Comparison of ENCODE assay signal across 8 cellular contexts in genomic region chr6:25788305-25788922, GRCh38. TPM values are rescaled to one million over a fixed set of nuclear protein-coding genes. Genes with fewer than 3 reads are reported as not detected.
DNase-seq lines count a peak whose midpoint lies in the region; ATAC-seq and TF ChIP-seq lines count a peak whose summit lies in the region.

No MANE protein-coding gene starts in this region.

- no peaks in the 10 kb centered on the region for H3K27me3 ChIP-seq in Karpas-422 (ENCODE audit: low read length)

- DNase-seq in NCI-H2081 (lab: John Stamatoyannopoulos, UW) (peak; percentile 4 to 35), NCI-H2081 treated with DMSO at 0.1 percent for 48 hours (lab: John Stamatoyannopoulos, UW) (no peak), Karpas-422 (peak; percentile 76), UCSD-AML1 (lab: John Stamatoyannopoulos, UW; ENCODE audit: unreplicated experiment) (peak; percentile 43), natural killer cell (no peak), NCI-H345 (lab: John Stamatoyannopoulos, UW) (no peak)
- peak; percentile 1 for DNase-seq in effector CD8-positive, alpha-beta T cell (lab: John Stamatoyannopoulos, UW)

- H2AFZ ChIP-seq in Karpas-422 (ENCODE audit: low read length): no peak overlapping the region

- TF ChIP-seq CTCF in natural killer cell (IDR thresholded peaks at IDR 0.05): peak; percentile 30

- H3K36me3 ChIP-seq in Karpas-422 (ENCODE audit: insufficient read depth, low read length): no peaks in the 10 kb centered on the region

- no peak overlapping the region for H3K4me3 Mint-ChIP-seq in natural killer cell

- H3K4me1 ChIP-seq in Karpas-422 (ENCODE audit: low read length): no peaks in the 10 kb centered on the region

- no peak overlapping the region for H3K9ac ChIP-seq in Karpas-422 (ENCODE audit: low read length)

- H3K4me1 Mint-ChIP-seq in natural killer cell: peaks cover 0 to 3% of the 10 kb centered on the region in 2 donors

- ATAC-seq in natural killer cell (peak; percentile 48 to 55 (median 54)), HG03439 (IDR thresholded peaks at IDR 0.05; ENCODE audit: unreplicated experiment) (no peak)

- no peak overlapping the region for H3K27ac Mint-ChIP-seq in natural killer cell

- no peaks in the 10 kb centered on the region for H3K9me2 ChIP-seq in Karpas-422 (replicated peaks; ENCODE audit: insufficient read depth, low read length)

- no peaks in the 10 kb centered on the region for H4K20me1 ChIP-seq in Karpas-422 (ENCODE audit: insufficient read depth, low read depth, low read length)

- peaks cover 0 to 4% of the 10 kb centered on the region in 2 donors for H3K27me3 Mint-ChIP-seq in natural killer cell (ENCODE audit: low read depth in 2 of 2)

- intact Hi-C loops in natural killer cell (cut with micrococcal nuclease): loop anchor here (1.0 to 10.0 kb wide), 3 partner anchors 102 to 206 kb away; no protein-coding TSS in a partner anchor

- H3K36me3 Mint-ChIP-seq in natural killer cell: no peaks in the 10 kb centered on the region

- H3K27ac ChIP-seq in Karpas-422 (ENCODE audit: low read length): no peak overlapping the region

- H3K4me3 ChIP-seq in Karpas-422 (ENCODE audit: low read length): no peak overlapping the region

- no peaks in the 10 kb centered on the region for H3K79me2 ChIP-seq in Karpas-422 (ENCODE audit: low read length)

- no peak overlapping the region for H3K4me2 ChIP-seq in Karpas-422 (ENCODE audit: low read depth, low read length, poor library complexity, severe bottlenecking)

- no peaks in the 10 kb centered on the region for H3K9me3 ChIP-seq in Karpas-422 (ENCODE audit: low read length)

- H3K9me3 Mint-ChIP-seq in natural killer cell: no peaks in the 10 kb centered on the region

RNA-seq across cellular contexts. Expression of gene SLC17A4, which starts 33.9 kb away (rescaled TPM):
- not detected in 2 replicates for total RNA-seq in Karpas-422 (2014; rRNA removed; shearing (Covaris generic); ENCODE audit: low replicate concordance)
- total RNA-seq in natural killer cell: not detected

RNA-seq across cellular contexts. Expression of gene SLC17A1, which starts 43.4 kb away (rescaled TPM):
- total RNA-seq in Karpas-422 (2014; rRNA removed; shearing (Covaris generic); ENCODE audit: low replicate concordance): not detected in 2 replicates
- total RNA-seq in natural killer cell: under 1 TPM; 0.27 to 0.71 (median 0.50) TPM

Comparison
In these comparisons a context has a peak if more than half of its experiments do, and no peak if none do; other contexts are left out.
1. DNase-seq: peak in NCI-H2081 (2 of 2), Karpas-422 (single experiment), UCSD-AML1 (single experiment) and effector CD8-positive, alpha-beta T cell (single experiment); none in NCI-H2081 treated with DMSO at 0.1 percent for 48 hours (single experiment), natural killer cell (single experiment) and NCI-H345 (single experiment).